ENCODE assay signal across 26 cellular contexts in genomic region chr17:79169366-79169765, GRCh38.
"Had no signal": no experiment of that assay in that cellular context is flagged by ENCODE, and none has a peak within 500 bp of the region (broad histone marks: within the 10 kb centered on the region; RNA-seq: fewer than 3 reads in every experiment).

No MANE protein-coding gene starts in this region.

- H3K36me3 ChIP-seq: stomach, suprapubic skin, thoracic aorta, thyroid gland, tibial artery, tibial nerve, transverse colon, upper lobe of left lung, upper lobe of right lung, uterus, vagina had no signal

- H3K27ac ChIP-seq: stomach, suprapubic skin, testis, thoracic aorta, thyroid gland, tibial artery, tibial nerve, transverse colon, upper lobe of left lung, upper lobe of right lung, uterus, vagina had no signal

- H3K36me3 Mint-ChIP-seq: stimulated activated memory B cell treated with anti-CD40 and anti-IgM and Interleukin-4, amounts not matched to agents 10 μg/mL and 1 μg/mL and 100 μg/mL, for 72 hours; stimulated activated naive B cell treated with anti-CD40 and anti-IgM and Interleukin-4, amounts not matched to agents 10 μg/mL and 1 μg/mL and 100 μg/mL, for 72 hours; type B pancreatic cell had no signal

- H3K9me3 ChIP-seq: stomach, suprapubic skin, testis, thoracic aorta, thyroid gland, tibial artery, tibial nerve, transverse colon, upper lobe of left lung, upper lobe of right lung, uterus, vagina had no signal

- H3K4me3 Mint-ChIP-seq: stimulated activated memory B cell treated with anti-CD40 and anti-IgM and Interleukin-4, amounts not matched to agents 10 μg/mL and 1 μg/mL and 100 μg/mL, for 72 hours; stimulated activated naive B cell treated with anti-CD40 and anti-IgM and Interleukin-4, amounts not matched to agents 10 μg/mL and 1 μg/mL and 100 μg/mL, for 72 hours; stimulated activated naive CD8-positive, alpha-beta T cell treated with anti-CD3 and anti-CD28 coated beads, Interleukin-15, amount 100 ng/mL, for 72 hours; stimulated activated naive CD8-positive, alpha-beta T cell treated with anti-CD3 and anti-CD28 coated beads, Interleukin-15, Interleukin-2, amounts not matched to agents 100 ng/mL and 50 ng/mL, for 24 hours; type B pancreatic cell had no signal

- ATAC-seq: stimulated activated memory B cell treated with anti-CD40 and anti-IgM and Interleukin-4, amounts not matched to agents 10 μg/mL and 1 μg/mL and 100 μg/mL, for 72 hours; stimulated activated naive B cell treated with anti-CD40 and anti-IgM and Interleukin-4, amounts not matched to agents 10 μg/mL and 1 μg/mL and 100 μg/mL, for 72 hours; stimulated activated naive CD8-positive, alpha-beta T cell treated with anti-CD3 and anti-CD28 coated beads, Interleukin-15, amount 100 ng/mL, for 72 hours; stimulated activated naive CD8-positive, alpha-beta T cell treated with anti-CD3 and anti-CD28 coated beads, Interleukin-15, Interleukin-2, amounts not matched to agents 100 U/mL and 50 U/mL, for 24 hours; upper lobe of right lung had no signal

- H3K27ac Mint-ChIP-seq: stimulated activated memory B cell treated with anti-CD40 and anti-IgM and Interleukin-4, amounts not matched to agents 10 μg/mL and 1 μg/mL and 100 μg/mL, for 72 hours; stimulated activated naive B cell treated with anti-CD40 and anti-IgM and Interleukin-4, amounts not matched to agents 10 μg/mL and 1 μg/mL and 100 μg/mL, for 72 hours; stimulated activated naive CD8-positive, alpha-beta T cell treated with anti-CD3 and anti-CD28 coated beads, Interleukin-15, Interleukin-2, amounts not matched to agents 100 ng/mL and 50 ng/mL, for 24 hours; type B pancreatic cell had no signal

- H3K27me3 ChIP-seq: testis, thyroid gland, uterus, vagina had no signal

- H3K4me1 Mint-ChIP-seq: stimulated activated memory B cell treated with anti-CD40 and anti-IgM and Interleukin-4, amounts not matched to agents 10 μg/mL and 1 μg/mL and 100 μg/mL, for 72 hours; stimulated activated naive B cell treated with anti-CD40 and anti-IgM and Interleukin-4, amounts not matched to agents 10 μg/mL and 1 μg/mL and 100 μg/mL, for 72 hours; stimulated activated naive CD8-positive, alpha-beta T cell treated with anti-CD3 and anti-CD28 coated beads, Interleukin-15, amount 100 ng/mL, for 72 hours had no signal

- DNase-seq: stimulated activated CD4-positive, alpha-beta T cell treated with anti-CD3 and anti-CD28 coated beads, Interleukin-2, amount 100 ng/mL, for 48 hours; stimulated activated CD4-positive, alpha-beta T cell treated with anti-CD3 and anti-CD28 coated beads, Interleukin-4, amount 100 ng/mL, for 1 hour; stimulated activated CD4-positive, alpha-beta T cell treated with anti-CD3 and anti-CD28 coated beads, Interleukin-4, amount 100 ng/mL, for 24 hours; stimulated activated CD4-positive, alpha-beta T cell treated with anti-CD3 and anti-CD28 coated beads, Interleukin-4, amount 100 ng/mL, for 4 hours; stimulated activated CD8-positive, alpha-beta memory T cell treated with anti-CD3 and anti-CD28 coated beads, Interleukin-4, amount 100 ng/mL, for 48 hours; stimulated activated naive B cell treated with anti-CD40 and anti-IgM and Interleukin-4, amounts not matched to agents 10 μg/mL and 1 μg/mL and 100 μg/mL, for 72 hours; stimulated activated naive CD4-positive, alpha-beta T cell; stimulated activated naive CD4-positive, alpha-beta T cell treated with Interleukin-2 at 50 U/mL for 16 hours; stimulated activated naive CD8-positive, alpha-beta T cell treated with anti-CD3 and anti-CD28 coated beads, Interleukin-15, amount 100 ng/mL, for 72 hours; stimulated activated naive CD8-positive, alpha-beta T cell treated with anti-CD3 and anti-CD28 coated beads, Interleukin-15, Interleukin-2, amounts not matched to agents 100 U/mL and 50 U/mL, for 24 hours; stomach; testis; thyroid gland; tibial artery; transverse colon; trophoblast cell; upper lobe of right lung; uterus had no signal

- H3K4me1 ChIP-seq: stomach, suprapubic skin, testis, thyroid gland, tibial artery, tibial nerve, transverse colon, upper lobe of left lung, upper lobe of right lung, uterus, vagina had no signal

- H3K4me3 ChIP-seq: stomach, suprapubic skin, testis, thoracic aorta, thyroid gland, tibial artery, tibial nerve, transverse colon, upper lobe of left lung, upper lobe of right lung, uterus, vagina had no signal

- H3K9me3 Mint-ChIP-seq: stimulated activated memory B cell treated with anti-CD40 and anti-IgM and Interleukin-4, amounts not matched to agents 10 μg/mL and 1 μg/mL and 100 μg/mL, for 72 hours; stimulated activated naive B cell treated with anti-CD40 and anti-IgM and Interleukin-4, amounts not matched to agents 10 μg/mL and 1 μg/mL and 100 μg/mL, for 72 hours; stimulated activated naive CD8-positive, alpha-beta T cell treated with anti-CD3 and anti-CD28 coated beads, Interleukin-15, amount 100 ng/mL, for 72 hours; stimulated activated naive CD8-positive, alpha-beta T cell treated with anti-CD3 and anti-CD28 coated beads, Interleukin-15, Interleukin-2, amounts not matched to agents 100 ng/mL and 50 ng/mL, for 24 hours; type B pancreatic cell had no signal
